In the genomic region with DNA sequence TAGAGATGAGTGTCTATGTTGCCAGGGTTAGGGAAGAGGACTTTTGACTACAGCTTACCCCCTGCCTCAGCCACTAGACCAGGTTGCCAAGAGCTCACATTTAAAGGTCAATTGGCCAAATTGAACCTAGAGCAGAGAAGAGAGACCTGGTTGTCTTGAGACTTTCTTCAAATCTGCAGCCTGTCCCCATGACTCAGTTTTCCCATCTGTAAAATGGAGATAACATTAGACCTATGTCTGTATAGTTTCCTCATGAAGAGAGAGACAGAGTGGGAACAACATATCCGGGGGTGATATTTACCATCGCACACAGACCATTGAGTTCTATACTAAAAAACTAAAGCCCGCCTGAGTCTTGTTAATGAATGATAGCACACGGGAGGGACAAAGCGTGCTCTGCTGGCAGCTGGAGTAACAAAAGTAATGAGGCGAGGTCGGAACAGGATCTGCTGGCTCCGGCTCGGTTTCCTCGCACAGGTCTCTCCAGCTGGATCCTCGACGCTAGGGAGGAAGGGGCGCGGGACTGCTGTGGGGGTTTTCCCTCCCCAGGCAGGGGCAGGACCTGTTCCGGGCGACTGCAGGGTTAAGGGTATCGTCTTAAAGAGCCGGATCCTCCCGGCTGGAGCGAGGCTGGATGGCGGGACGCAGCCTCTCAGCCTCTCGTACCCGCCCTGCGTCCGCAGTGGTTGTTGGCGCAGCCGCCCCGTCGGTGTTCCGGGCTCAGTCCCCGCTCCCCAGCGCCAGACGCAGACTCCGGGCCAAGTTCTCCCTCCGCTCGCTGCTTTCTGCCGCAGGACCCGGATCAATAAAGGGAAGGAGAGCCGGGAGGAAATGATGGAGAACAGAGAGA, we compare ENCODE assay signal across 1 cellular context.
TF ChIP-seq lines count a peak whose summit lies in the region.

No MANE protein-coding gene starts in this region.

TF ChIP-seq in HCT116, 20 proteins besides CTCF, POLR2A, EP300 and RAD21:
- TF ChIP-seq, protein P1, sequence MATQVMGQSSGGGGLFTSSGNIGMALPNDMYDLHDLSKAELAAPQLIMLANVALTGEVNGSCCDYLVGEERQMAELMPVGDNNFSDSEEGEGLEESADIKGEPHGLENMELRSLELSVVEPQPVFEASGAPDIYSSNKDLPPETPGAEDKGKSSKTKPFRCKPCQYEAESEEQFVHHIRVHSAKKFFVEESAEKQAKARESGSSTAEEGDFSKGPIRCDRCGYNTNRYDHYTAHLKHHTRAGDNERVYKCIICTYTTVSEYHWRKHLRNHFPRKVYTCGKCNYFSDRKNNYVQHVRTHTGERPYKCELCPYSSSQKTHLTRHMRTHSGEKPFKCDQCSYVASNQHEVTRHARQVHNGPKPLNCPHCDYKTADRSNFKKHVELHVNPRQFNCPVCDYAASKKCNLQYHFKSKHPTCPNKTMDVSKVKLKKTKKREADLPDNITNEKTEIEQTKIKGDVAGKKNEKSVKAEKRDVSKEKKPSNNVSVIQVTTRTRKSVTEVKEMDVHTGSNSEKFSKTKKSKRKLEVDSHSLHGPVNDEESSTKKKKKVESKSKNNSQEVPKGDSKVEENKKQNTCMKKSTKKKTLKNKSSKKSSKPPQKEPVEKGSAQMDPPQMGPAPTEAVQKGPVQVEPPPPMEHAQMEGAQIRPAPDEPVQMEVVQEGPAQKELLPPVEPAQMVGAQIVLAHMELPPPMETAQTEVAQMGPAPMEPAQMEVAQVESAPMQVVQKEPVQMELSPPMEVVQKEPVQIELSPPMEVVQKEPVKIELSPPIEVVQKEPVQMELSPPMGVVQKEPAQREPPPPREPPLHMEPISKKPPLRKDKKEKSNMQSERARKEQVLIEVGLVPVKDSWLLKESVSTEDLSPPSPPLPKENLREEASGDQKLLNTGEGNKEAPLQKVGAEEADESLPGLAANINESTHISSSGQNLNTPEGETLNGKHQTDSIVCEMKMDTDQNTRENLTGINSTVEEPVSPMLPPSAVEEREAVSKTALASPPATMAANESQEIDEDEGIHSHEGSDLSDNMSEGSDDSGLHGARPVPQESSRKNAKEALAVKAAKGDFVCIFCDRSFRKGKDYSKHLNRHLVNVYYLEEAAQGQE (IDR thresholded peaks at IDR 0.05; ENCODE audit: low read depth) = no peak
- TF ChIP-seq SP1 (IDR thresholded peaks at IDR 0.05; ENCODE audit: low read depth) (no peak), FOSL1 (IDR thresholded peaks at IDR 0.05; ENCODE audit: low read depth) (no peak), EZH2 (IDR thresholded peaks at IDR 0.05) (no peak), SRF (IDR thresholded peaks at IDR 0.05; ENCODE audit: low read depth) (no peak), EGR1 (IDR thresholded peaks at IDR 0.05; ENCODE audit: low read depth) (no peak), ELF1 (IDR thresholded peaks at IDR 0.05; ENCODE audit: borderline replicate concordance, low read depth) (no peak), ZFX (IDR thresholded peaks at IDR 0.05) (no peak), POLR2AphosphoS5 (IDR thresholded peaks at IDR 0.05; ENCODE audit: low read depth, low read length) (no peak), JUND (IDR thresholded peaks at IDR 0.05) (no peak), CBX3 (IDR thresholded peaks at IDR 0.05; ENCODE audit: low read depth) (no peak), CEBPB (IDR thresholded peaks at IDR 0.05; ENCODE audit: low read depth) (no peak), EZH2phosphoT487 (IDR thresholded peaks at IDR 0.05; ENCODE audit: borderline replicate concordance) (no peak), TCF7L2 (IDR thresholded peaks at IDR 0.05; ENCODE audit: borderline replicate concordance, extremely low read depth, insufficient read depth, insufficient read length) (no peak)
- TF ChIP-seq, protein P2, sequence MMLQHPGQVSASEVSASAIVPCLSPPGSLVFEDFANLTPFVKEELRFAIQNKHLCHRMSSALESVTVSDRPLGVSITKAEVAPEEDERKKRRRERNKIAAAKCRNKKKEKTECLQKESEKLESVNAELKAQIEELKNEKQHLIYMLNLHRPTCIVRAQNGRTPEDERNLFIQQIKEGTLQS (IDR thresholded peaks at IDR 0.05) = no peak
- TF ChIP-seq, protein P3, sequence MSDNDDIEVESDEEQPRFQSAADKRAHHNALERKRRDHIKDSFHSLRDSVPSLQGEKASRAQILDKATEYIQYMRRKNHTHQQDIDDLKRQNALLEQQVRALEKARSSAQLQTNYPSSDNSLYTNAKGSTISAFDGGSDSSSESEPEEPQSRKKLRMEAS (IDR thresholded peaks at IDR 0.05) = no peak
- TF ChIP-seq, protein P4, sequence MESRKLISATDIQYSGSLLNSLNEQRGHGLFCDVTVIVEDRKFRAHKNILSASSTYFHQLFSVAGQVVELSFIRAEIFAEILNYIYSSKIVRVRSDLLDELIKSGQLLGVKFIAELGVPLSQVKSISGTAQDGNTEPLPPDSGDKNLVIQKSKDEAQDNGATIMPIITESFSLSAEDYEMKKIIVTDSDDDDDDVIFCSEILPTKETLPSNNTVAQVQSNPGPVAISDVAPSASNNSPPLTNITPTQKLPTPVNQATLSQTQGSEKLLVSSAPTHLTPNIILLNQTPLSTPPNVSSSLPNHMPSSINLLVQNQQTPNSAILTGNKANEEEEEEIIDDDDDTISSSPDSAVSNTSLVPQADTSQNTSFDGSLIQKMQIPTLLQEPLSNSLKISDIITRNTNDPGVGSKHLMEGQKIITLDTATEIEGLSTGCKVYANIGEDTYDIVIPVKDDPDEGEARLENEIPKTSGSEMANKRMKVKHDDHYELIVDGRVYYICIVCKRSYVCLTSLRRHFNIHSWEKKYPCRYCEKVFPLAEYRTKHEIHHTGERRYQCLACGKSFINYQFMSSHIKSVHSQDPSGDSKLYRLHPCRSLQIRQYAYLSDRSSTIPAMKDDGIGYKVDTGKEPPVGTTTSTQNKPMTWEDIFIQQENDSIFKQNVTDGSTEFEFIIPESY (IDR thresholded peaks at IDR 0.05; ENCODE audit: extremely low read depth, insufficient replicate concordance, low read length) = no peak
